In the genomic region with DNA sequence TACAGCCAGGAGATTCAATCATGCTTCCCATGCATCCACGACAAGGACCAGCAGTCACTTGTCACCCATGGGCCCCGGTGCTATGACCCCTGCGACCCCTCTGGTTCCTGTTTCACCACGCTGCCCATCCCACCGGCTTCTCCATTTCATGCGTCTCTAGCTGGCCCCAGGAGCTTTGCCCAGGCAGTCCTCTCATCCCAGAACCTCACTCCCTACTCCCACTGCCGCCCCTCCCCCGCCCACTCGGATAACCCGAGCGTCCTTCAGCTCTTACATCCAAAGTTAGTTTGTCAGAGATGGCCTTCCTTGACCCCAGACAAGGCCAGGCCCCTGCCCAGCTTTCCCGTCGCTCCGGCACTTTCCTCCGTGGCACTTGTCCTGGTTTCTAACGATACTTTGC, we compare ENCODE assay signal across 22 cellular contexts.
DNase-seq lines count a peak whose midpoint lies in the region; ATAC-seq, FAIRE-seq and TF ChIP-seq lines count a peak whose summit lies in the region.
"Had no signal": no experiment of that assay in that cellular context is flagged by ENCODE, and none has a peak within 500 bp of the region (broad histone marks: within the 10 kb centered on the region; RNA-seq: fewer than 3 reads in every experiment).

No MANE protein-coding gene starts in this region.

- H3K56ac ChIP-seq in H1 (replicated peaks; ENCODE audit: insufficient read length, low read depth, low read length): no peak overlapping the region

- CTCF ChIA-PET in H1 (lab: Charles Lee; ENCODE audit: partially characterized antibody): interaction anchor here (1.0 to 3.8 kb wide), 6 partner anchors 8 to 382 kb away, joined by 3 to 15 read pairs (median 7); no protein-coding TSS in a partner anchor

- no peaks in the 10 kb centered on the region for H3K23me2 ChIP-seq in H1 (ENCODE audit: low read depth, low read length)

- H3K4me2 ChIP-seq in GM23338 (no peak overlapping the region), H1 (ENCODE audit: insufficient read depth in 1 of 2, low read depth in 2 of 2, low read length in 2 of 2) (no peak overlapping the region), neuronal stem cell (ENCODE audit: insufficient read depth, low read length, poor library complexity, severe bottlenecking) (no peak overlapping the region)
- H3K4me2 ChIP-seq: A549 had no signal

- ATAC-seq in GM23338: peak; percentile 24
- ATAC-seq in HG03565 (IDR thresholded peaks at IDR 0.05; ENCODE audit: unreplicated experiment): no peak
- ATAC-seq: A549 had no signal

- 85% methylated on average over 16 of the region's 16 CpGs; no CpG with 5 or more reads in 1 of the 2 experiments for WGBS in H1 (ENCODE audit: extremely low coverage in 1 of 2, insufficient coverage in 1 of 2, insufficient read length in 1 of 2, insufficient replicate concordance in 2 of 2, low coverage in 1 of 2, low lambda C conversion rate in 2 of 2, missing lambda C conversion rate in 1 of 2), 2 experiments
- no CpG with 5 or more reads among the region's 16 CpGs for WGBS in neuronal stem cell (ENCODE audit: extremely low coverage in 2 of 2, insufficient read length in 2 of 2, insufficient replicate concordance in 1 of 2), 2 donors

- H3F3A ChIP-seq in GM23338 (replicated peaks; ENCODE audit: low read depth): no peaks in the 10 kb centered on the region

- no peak for TF ChIP-seq CTCF in GM23338 (conservative IDR thresholded peaks at IDR 0.05; ENCODE audit: low read depth in 2 of 2)
- TF ChIP-seq CTCF in H1 (IDR thresholded peaks at IDR 0.05; ENCODE audit: control extremely low read depth in 1 of 3, insufficient read depth in 1 of 3, low read depth in 1 of 3, low read length in 3 of 3): no peak
- TF ChIP-seq CTCF in nephron progenitor cell (IDR thresholded peaks at IDR 0.05): no peak

- no peak overlapping the region for H3K4me3 ChIP-seq in GM23338
- no peak overlapping the region for H3K4me3 ChIP-seq in H1 (ENCODE audit: extremely low read depth in 1 of 4, insufficient read depth in 2 of 4, low read depth in 3 of 4, low read length in 4 of 4)
- no peak overlapping the region for H3K4me3 ChIP-seq in neuronal stem cell (ENCODE audit: low read length in 2 of 2)
- H3K4me3 ChIP-seq: A549, GM23248 had no signal

- H3K36me3 Mint-ChIP-seq in GM23338 (ENCODE audit: low read depth) (no peaks in the 10 kb centered on the region), nephron progenitor cell (ENCODE audit: low read depth) (no peaks in the 10 kb centered on the region)
- H3K36me3 Mint-ChIP-seq: CD4-positive, alpha-beta memory T cell had no signal

- no peak for TF ChIP-seq POLR2A in H1 (IDR thresholded peaks at IDR 0.05; ENCODE audit: control extremely low read depth in 1 of 2, low read depth in 2 of 2, low read length in 2 of 2)

- no peak overlapping the region for H2BK20ac ChIP-seq in H1 (ENCODE audit: low read length)

- H2BK15ac ChIP-seq in H1 (ENCODE audit: low read length) (no peak overlapping the region), neuronal stem cell (ENCODE audit: low read length) (peak overlapping the region; percentile 41)

- H3K14ac ChIP-seq in H1 (ENCODE audit: insufficient read length) (no peak overlapping the region), neuronal stem cell (ENCODE audit: low read length) (peak overlapping the region; percentile 17)

- no peaks in the 10 kb centered on the region for H3K9me2 ChIP-seq in GM23338 (ENCODE audit: insufficient read depth)

- H3K9me3 ChIP-seq in H1 (ENCODE audit: insufficient read depth in 2 of 2, low read depth in 1 of 2, low read length in 1 of 2) (no peaks in the 10 kb centered on the region), neuronal stem cell (replicated peaks in 1 of 2; ENCODE audit: control insufficient read depth in 2 of 2, insufficient read depth in 1 of 2, low read depth in 1 of 2, low read length in 2 of 2) (no peaks in the 10 kb centered on the region)
- H3K9me3 ChIP-seq: A549 had no signal

- H3K27ac Mint-ChIP-seq in GM23338 (no peak overlapping the region), nephron progenitor cell (peak overlapping the region; percentile 6)

- H3K79me1 ChIP-seq in H1 (ENCODE audit: low read depth, low read length) (no peaks in the 10 kb centered on the region), neuronal stem cell (ENCODE audit: low read depth, low read length) (no peaks in the 10 kb centered on the region)

- H3K79me2 ChIP-seq in GM23338 (replicated peaks; ENCODE audit: insufficient read depth): no peaks in the 10 kb centered on the region
- no peaks in the 10 kb centered on the region for H3K79me2 ChIP-seq in H1 (ENCODE audit: control insufficient read depth in 1 of 2, insufficient read depth in 2 of 2, low read length in 2 of 2)

- no peak overlapping the region for H2BK120ac ChIP-seq in H1 (replicated peaks; ENCODE audit: low read depth, low read length)
- H2BK120ac ChIP-seq in neuronal stem cell (ENCODE audit: low read depth, low read length): no peak overlapping the region

- H2BK12ac ChIP-seq in H1 (ENCODE audit: low read depth, low read length) (no peak overlapping the region; the same call in 1 of the 2 replicates), neuronal stem cell (ENCODE audit: low read length) (no peak overlapping the region)

- TF ChIP-seq RAD21 in H1 (IDR thresholded peaks at IDR 0.05 in 1 of 2, conservative IDR thresholded peaks at IDR 0.05 in 1 of 2; ENCODE audit: low read depth in 2 of 2, low read length in 2 of 2): no peak

- H4K20me1 ChIP-seq in GM23338 (replicated peaks; ENCODE audit: insufficient read depth): no peaks in the 10 kb centered on the region; the same call in 1 of the 2 replicates
- no peaks in the 10 kb centered on the region for H4K20me1 ChIP-seq in H1 (replicated peaks in 1 of 2; ENCODE audit: control insufficient read depth in 1 of 2, insufficient read depth in 2 of 2, low read length in 2 of 2)

- H3K4me3 Mint-ChIP-seq in GM23338: no peak overlapping the region
- peak overlapping the region; percentile 58 for H3K4me3 Mint-ChIP-seq in nephron progenitor cell

- H2AFZ ChIP-seq in GM23338: no peak overlapping the region
- H2AFZ ChIP-seq in H1 (ENCODE audit: low read length): no peak overlapping the region
- H2AFZ ChIP-seq in neuronal stem cell (ENCODE audit: low read length): peak overlapping the region; percentile 13
- H2AFZ ChIP-seq: GM23248 had no signal

- H3K18ac ChIP-seq in H1 (ENCODE audit: extremely low read depth, low read length) (peak overlapping the region; percentile 78), neuronal stem cell (ENCODE audit: low read length) (peak overlapping the region; percentile 76)

- H3K27me3 ChIP-seq in GM23338 (ENCODE audit: insufficient read depth) (no peaks in the 10 kb centered on the region), H1 (replicated peaks in 1 of 4; ENCODE audit: control insufficient read depth in 3 of 4, extremely low read depth in 1 of 4, insufficient read depth in 3 of 4, low read length in 3 of 4) (peaks cover 0 to 19% (median 2%) of the 10 kb centered on the region in 4 experiments; a peak in 3 of 7 replicates), neuronal stem cell (ENCODE audit: control insufficient read depth in 3 of 3, insufficient read depth in 3 of 3, low read depth in 1 of 3, low read length in 3 of 3) (peaks cover 0 to 17% (median 0%) of the 10 kb centered on the region in 3 experiments)

- H3K9me3 Mint-ChIP-seq in GM23338 (no peaks in the 10 kb centered on the region), nephron progenitor cell (peaks cover 6% of the 10 kb centered on the region)
- H3K9me3 Mint-ChIP-seq: CD4-positive, alpha-beta memory T cell had no signal

- no peak overlapping the region for H4K5ac ChIP-seq in H1 (ENCODE audit: insufficient read length, low read depth, low read length)

- H4K91ac ChIP-seq in H1 (replicated peaks; ENCODE audit: insufficient read length, low read length): peak overlapping the region; percentile 91
- H4K91ac ChIP-seq in neuronal stem cell (ENCODE audit: low read depth, low read length, poor library complexity): no peak overlapping the region

- TF ChIP-seq EP300 in H1 (IDR thresholded peaks at IDR 0.05; ENCODE audit: borderline replicate concordance in 1 of 2, low read depth in 2 of 2, low read length in 2 of 2): no peak

- H3K4me1 Mint-ChIP-seq in GM23338 (peaks cover 13% of the 10 kb centered on the region), nephron progenitor cell (peaks cover 54% of the 10 kb centered on the region)
- H3K4me1 Mint-ChIP-seq: CD4-positive, alpha-beta memory T cell had no signal

- H3K4me1 ChIP-seq in GM23338 (ENCODE audit: insufficient read depth) (0 out of 2 replicates have a peak, but pooled peaks cover 4% of the 10 kb centered on the region), H1 (replicated peaks in 1 of 4; ENCODE audit: control insufficient read depth in 3 of 4, insufficient read depth in 4 of 4, low read length in 3 of 4) (peaks cover 0 to 15% (median 4%) of the 10 kb centered on the region in 4 experiments; a peak in 6 of 7 replicates), neuronal stem cell (ENCODE audit: control insufficient read depth in 2 of 2, insufficient read depth in 1 of 2, low read depth in 1 of 2, low read length in 2 of 2) (peaks cover 0 to 16% of the 10 kb centered on the region in 2 donors)

- POLR2A ChIA-PET in H1 (lab: Charles Lee; ENCODE audit: partially characterized antibody): interaction anchor here (1.1 to 4.5 kb wide), 2 partner anchors 9 to 12 kb away, joined by 3 to 35 read pairs; no protein-coding TSS in a partner anchor

- peaks cover 35% of the 10 kb centered on the region for H3K27me3 Mint-ChIP-seq in GM23338 (ENCODE audit: insufficient read depth, low read depth, poor library complexity)
- peaks cover 74% of the 10 kb centered on the region for H3K27me3 Mint-ChIP-seq in nephron progenitor cell (ENCODE audit: low read depth, poor library complexity)

- DNase-seq in GM23338 (ENCODE audit: low spot score) (peak; percentile 30), H1 (ENCODE audit: low read depth in 1 of 2, low spot score in 2 of 2) (no peak), nephron progenitor cell (peak; percentile 41), neuronal stem cell (ENCODE audit: low spot score) (no peak), pons (ENCODE audit: low spot score) (no peak), H4 (ENCODE audit: low spot score) (no peak)
- DNase-seq: 8988T; ACHN; AML-193; C1 segment of cervical spinal cord; Calu3; CD4-positive, alpha-beta memory T cell; COR-L47; DMS53; DMS79 treated with DMSO at 0.1 percent for 48 hours; GF-D8; GM23248; HCEC 1CT had no signal

- H3K9ac ChIP-seq in H1 (replicated peaks in 1 of 4; ENCODE audit: extremely low read depth in 1 of 4, low read depth in 3 of 4, low read length in 3 of 4) (no peak overlapping the region), neuronal stem cell (ENCODE audit: low read depth, low read length, poor library complexity) (no peak overlapping the region)
- H3K9ac ChIP-seq: GM23248 had no signal

- H4K8ac ChIP-seq in H1 (ENCODE audit: extremely low read depth, insufficient read depth, low read length) (no peak overlapping the region), neuronal stem cell (ENCODE audit: low read depth, low read length) (no peak overlapping the region)

- no peak overlapping the region for H3K23ac ChIP-seq in H1 (ENCODE audit: insufficient read length)
- H3K23ac ChIP-seq in neuronal stem cell (ENCODE audit: low read depth, low read length, poor library complexity): no peak overlapping the region

- no peak for FAIRE-seq in H1 (lab: Jason Lieb, UNC)
- FAIRE-seq: A549, GM12891, GM18507 had no signal

- no peak overlapping the region for H3K27ac ChIP-seq in GM23338 (ENCODE audit: low read depth)
- no peak overlapping the region for H3K27ac ChIP-seq in H1 (ENCODE audit: low read depth, low read length)
- no peak overlapping the region for H3K27ac ChIP-seq in neuronal stem cell (replicated peaks; ENCODE audit: low read length)
- H3K27ac ChIP-seq: GM23248 had no signal

- peak overlapping the region; percentile 75; the same call in 1 of the 2 replicates for H2BK5ac ChIP-seq in H1 (ENCODE audit: low read depth, low read length)
- peak overlapping the region; percentile 9 for H2BK5ac ChIP-seq in neuronal stem cell (ENCODE audit: low read length)

- H3K36me3 ChIP-seq in GM23338 (ENCODE audit: insufficient read depth): no peaks in the 10 kb centered on the region
- no peaks in the 10 kb centered on the region for H3K36me3 ChIP-seq in H1 (ENCODE audit: control insufficient read depth in 2 of 4, insufficient read depth in 4 of 4, low read length in 3 of 4)
- H3K36me3 ChIP-seq in neuronal stem cell (replicated peaks in 1 of 2; ENCODE audit: control insufficient read depth in 2 of 2, insufficient read depth in 2 of 2, low read length in 2 of 2): no peaks in the 10 kb centered on the region

- H2AK5ac ChIP-seq in H1 (ENCODE audit: low read depth, low read length): no peak overlapping the region
- H2AK5ac ChIP-seq in neuronal stem cell (ENCODE audit: low read depth, low read length): peak overlapping the region; percentile 91

- H3K4ac ChIP-seq in H1 (replicated peaks; ENCODE audit: insufficient read length, low read depth, low read length) (no peak overlapping the region), neuronal stem cell (ENCODE audit: low read length) (no peak overlapping the region)

Comparison
In these comparisons a context has a peak if more than half of its experiments do, and no peak if none do; other contexts are left out.
1. DNase-seq: peak in GM23338 (single experiment) and nephron progenitor cell (single experiment); none in H1 (0 of 2), neuronal stem cell (single experiment), pons (single experiment) and H4 (single experiment).